In genomic region chr3:177783338-177783737, GRCh38 we compare ENCODE assay signal across 25 cellular contexts.
DNase-seq lines count a peak whose midpoint lies in the region; ATAC-seq and TF ChIP-seq lines count a peak whose summit lies in the region.
"Had no signal": no experiment of that assay in that cellular context is flagged by ENCODE, and none has a peak within 500 bp of the region (broad histone marks: within the 10 kb centered on the region; RNA-seq: fewer than 3 reads in every experiment).

No MANE protein-coding gene starts in this region.

- H3K27ac ChIP-seq in heart right ventricle = peak overlapping the region in 9 of 10 donors; percentile 45 to 91 (median 88)
- H3K27ac ChIP-seq: HL-60, SK-N-MC had no signal

- peak overlapping the region; percentile 59 for H3K27ac Mint-ChIP-seq in chondrocyte (ENCODE audit: unreplicated experiment)
- peak overlapping the region; percentile 54 for H3K27ac Mint-ChIP-seq in osteocyte (ENCODE audit: unreplicated experiment)
- H3K27ac Mint-ChIP-seq: CD4-positive, alpha-beta T cell; GM23338 had no signal

- 49 to 77% methylated on average over 2 of the region's 2 CpGs for WGBS in heart right ventricle, 2 donors

- ATAC-seq in heart right ventricle (peak in 4 of 8 donors; percentile 28 to 71 (median 62)), HG03469 (IDR thresholded peaks at IDR 0.05; ENCODE audit: unreplicated experiment) (no peak), GM18858 (IDR thresholded peaks at IDR 0.05; ENCODE audit: unreplicated experiment) (no peak)
- ATAC-seq: GM12878, GM23338, HepG2 had no signal

- H3K36me3 ChIP-seq in heart right ventricle = no peaks in the 10 kb centered on the region
- H3K36me3 ChIP-seq: HAP-1 had no signal

- no peaks in the 10 kb centered on the region for H3K27me3 Mint-ChIP-seq in chondrocyte (ENCODE audit: low read depth)
- H3K27me3 Mint-ChIP-seq in osteocyte (ENCODE audit: unreplicated experiment) = no peaks in the 10 kb centered on the region
- H3K27me3 Mint-ChIP-seq: CD4-positive, alpha-beta T cell had no signal

- DNase-seq in chondrocyte (ENCODE audit: low spot score) (no peak), heart right ventricle (no peak), osteocyte (ENCODE audit: extremely low spot score, unreplicated experiment) (no peak), C1 segment of cervical spinal cord (lab: John Stamatoyannopoulos, UW) (no peak), middle frontal gyrus (ENCODE audit: extremely low spot score, low spot score) (no peak)
- DNase-seq: CD4-positive, alpha-beta T cell; COR-L47; DMS 273 treated with DMSO at 0.1 percent for 48 hours; DMS79 treated with DMSO at 0.1 percent for 48 hours; KG1; NCI-H1092; NCI-H1436 treated with DMSO at 0.1 percent for 48 hours; NCI-H2029; NCI-H2171 treated with DMSO at 0.1 percent for 48 hours; NCI-H446 treated with DMSO at 0.1 percent for 48 hours; NCI-H526 treated with DMSO at 0.1 percent for 48 hours; SHP77 treated with DMSO at 0.1 percent for 48 hours had no signal

- no peaks in the 10 kb centered on the region for H3K9me3 ChIP-seq in heart right ventricle
- H3K9me3 ChIP-seq: HAP-1 had no signal

- no peaks in the 10 kb centered on the region for H3K27me3 ChIP-seq in heart right ventricle

- no peak overlapping the region for H3K4me3 ChIP-seq in heart right ventricle
- H3K4me3 ChIP-seq: GM12878, GM23338, HAP-1, SK-N-MC had no signal

- intact Hi-C loops in heart right ventricle (cut with DNase I) = loop anchor here in 3 of 10 donors (5.0 to 10.0 kb wide), 3 partner anchors 269 to 541 kb away; no protein-coding TSS in a partner anchor

- H3K4me1 ChIP-seq in heart right ventricle = peaks cover 10 to 45% (median 26%) of the 10 kb centered on the region in 9 donors
- H3K4me1 ChIP-seq: HAP-1 had no signal

- no peak overlapping the region for H3K4me3 Mint-ChIP-seq in chondrocyte (ENCODE audit: unreplicated experiment)
- H3K4me3 Mint-ChIP-seq in osteocyte (ENCODE audit: unreplicated experiment) = no peak overlapping the region
- H3K4me3 Mint-ChIP-seq: CD4-positive, alpha-beta T cell; GM23338 had no signal

- H3K4me1 Mint-ChIP-seq in chondrocyte (ENCODE audit: low read depth) = peaks cover 49% of the 10 kb centered on the region
- peaks cover 44% of the 10 kb centered on the region for H3K4me1 Mint-ChIP-seq in osteocyte (ENCODE audit: unreplicated experiment)

- no peak for TF ChIP-seq CTCF in chondrocyte (IDR thresholded peaks at IDR 0.05)
- no peak for TF ChIP-seq CTCF in heart right ventricle (IDR thresholded peaks at IDR 0.05)
- no peak for TF ChIP-seq CTCF in osteocyte (IDR thresholded peaks at IDR 0.05)

- H3K36me3 Mint-ChIP-seq in chondrocyte (ENCODE audit: low read depth) (peaks cover 6% of the 10 kb centered on the region), osteocyte (ENCODE audit: unreplicated experiment) (peaks cover 14% of the 10 kb centered on the region)

- peaks cover 7% of the 10 kb centered on the region for H3K9me3 Mint-ChIP-seq in chondrocyte (ENCODE audit: low read depth)
- H3K9me3 Mint-ChIP-seq in osteocyte (ENCODE audit: unreplicated experiment) = peaks cover 8% of the 10 kb centered on the region
- H3K9me3 Mint-ChIP-seq: CD4-positive, alpha-beta T cell; GM23338 had no signal
